ENCODE assay signal across 12 cellular contexts in the genomic region with DNA sequence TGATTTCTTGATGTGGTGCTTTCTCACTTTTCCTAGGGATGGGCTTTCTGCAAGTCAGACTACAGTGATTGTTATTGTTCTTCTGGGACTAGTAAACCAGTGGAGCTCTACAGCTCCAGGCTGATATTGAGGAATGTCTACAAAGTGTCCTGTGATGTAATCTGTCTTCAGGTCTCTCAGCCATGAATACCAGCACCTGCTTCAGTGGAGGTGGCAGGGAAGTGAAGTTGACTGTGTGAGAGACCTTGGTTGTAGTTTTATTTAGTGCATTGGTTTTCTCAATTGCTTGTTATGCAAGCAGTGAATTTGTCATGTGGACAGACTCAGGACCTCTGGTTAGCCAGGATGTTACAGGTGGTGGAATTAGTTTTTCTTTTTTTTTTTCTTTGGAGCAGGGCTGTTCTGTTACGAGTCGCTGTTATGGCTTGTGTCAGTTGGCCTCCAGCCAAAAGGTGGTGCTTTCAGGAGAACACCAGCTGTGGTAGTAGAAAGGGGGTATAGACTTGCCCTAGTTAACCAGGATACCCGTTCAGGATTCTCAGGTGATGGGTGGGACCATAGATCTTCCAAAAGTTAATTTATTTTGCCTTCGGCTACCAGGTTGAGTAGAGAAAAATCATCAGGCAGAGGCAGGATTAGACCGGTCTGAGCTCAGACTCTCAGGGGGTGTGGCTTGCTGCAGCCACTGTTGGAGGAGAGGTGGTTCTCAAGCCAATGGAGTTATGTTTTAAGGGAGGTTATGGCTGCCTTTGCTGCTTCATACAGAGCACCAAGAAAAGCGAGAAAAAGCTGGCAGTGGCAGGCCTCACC. TPM values are rescaled to one million over a fixed set of nuclear protein-coding genes. Genes with fewer than 3 reads are reported as not detected.
DNase-seq lines count a peak whose midpoint lies in the region; ATAC-seq and FAIRE-seq lines count a peak whose summit lies in the region.
"Had no signal": no experiment of that assay in that cellular context is flagged by ENCODE, and none has a peak within 500 bp of the region (broad histone marks: within the 10 kb centered on the region; RNA-seq: fewer than 3 reads in every experiment).

No MANE protein-coding gene starts in this region.

- H3K36me3 Mint-ChIP-seq in activated naive CD8-positive, alpha-beta T cell: peaks cover 16% of the 10 kb centered on the region
- H3K36me3 Mint-ChIP-seq in naive thymus-derived CD8-positive, alpha-beta T cell: peaks cover 0 to 28% (median 11%) of the 10 kb centered on the region in 3 donors

- H3K27ac Mint-ChIP-seq in activated naive CD8-positive, alpha-beta T cell: peak overlapping the region; percentile 66
- peak overlapping the region; percentile 64 to 94 (median 84) for H3K27ac Mint-ChIP-seq in naive thymus-derived CD8-positive, alpha-beta T cell
- H3K27ac Mint-ChIP-seq: memory B cell had no signal

- H3K9me3 Mint-ChIP-seq in activated naive CD8-positive, alpha-beta T cell (ENCODE audit: low read depth): no peaks in the 10 kb centered on the region
- peaks cover 0 to 31% (median 3%) of the 10 kb centered on the region in 9 donors for H3K9me3 Mint-ChIP-seq in naive thymus-derived CD8-positive, alpha-beta T cell

- H3K4me1 Mint-ChIP-seq in activated naive CD8-positive, alpha-beta T cell (ENCODE audit: low read depth): no peaks in the 10 kb centered on the region
- peaks cover 0 to 13% (median 4%) of the 10 kb centered on the region in 4 donors for H3K4me1 Mint-ChIP-seq in naive thymus-derived CD8-positive, alpha-beta T cell

- peaks cover 2% of the 10 kb centered on the region for H3K27me3 Mint-ChIP-seq in activated naive CD8-positive, alpha-beta T cell
- H3K27me3 Mint-ChIP-seq in naive thymus-derived CD8-positive, alpha-beta T cell: peaks cover 0 to 7% (median 0%) of the 10 kb centered on the region in 5 donors

- DNase-seq in Daoy (ENCODE audit: low read depth): peak; percentile 2
- DNase-seq in M059J (ENCODE audit: low read depth): peak; percentile 60
- DNase-seq in naive thymus-derived CD8-positive, alpha-beta T cell: peak in 6 of 10 donors; percentile 10 to 42 (median 30)
- DNase-seq in GM19238 (ENCODE audit: insufficient read length, low spot score): no peak
- DNase-seq in inferior parietal cortex (ENCODE audit: extremely low spot score): no peak
- DNase-seq in urothelium cell line (ENCODE audit: low spot score): no peak
- DNase-seq: central memory CD4-positive, alpha-beta T cell; DND-41; NCI-H1694 had no signal

- peak; percentile 88 to 94 for ATAC-seq in naive thymus-derived CD8-positive, alpha-beta T cell
- ATAC-seq in HG03354 (IDR thresholded peaks at IDR 0.05; ENCODE audit: poor library complexity, severe bottlenecking, unreplicated experiment): no peak

- POLR2A ChIA-PET in naive thymus-derived CD8-positive, alpha-beta T cell (lab: Charles Lee): interaction anchor here (0.6 to 3.0 kb wide), 5 partner anchors 8 to 64 kb away, joined by 3 to 17 read pairs (median 3); a partner anchor contains a TSS

- peak overlapping the region; percentile 47 for H3K4me3 Mint-ChIP-seq in activated naive CD8-positive, alpha-beta T cell
- H3K4me3 Mint-ChIP-seq in naive thymus-derived CD8-positive, alpha-beta T cell: peak overlapping the region; percentile 30 to 80 (median 65)
- H3K4me3 Mint-ChIP-seq: memory B cell had no signal

- FAIRE-seq in urothelium cell line (lab: Jason Lieb, UNC): no peak

RNA-seq across cellular contexts. Expression of a gene that starts 11.9 kb away (rescaled TPM):
- 15.4 and 19.8 TPM in 2 replicates for total RNA-seq in Daoy (2014; rRNA removed; shearing (Covaris generic))
- total RNA-seq in M059J (2014; rRNA removed; shearing (Covaris generic)): 17.0 and 25.3 TPM in 2 replicates
- 10 to 100 TPM; 41.7 to 44.5 TPM for total RNA-seq in naive thymus-derived CD8-positive, alpha-beta T cell
- 10 to 100 TPM; 16.3 to 18.5 (median 18.1) TPM for polyA plus RNA-seq in naive thymus-derived CD8-positive, alpha-beta T cell

RNA-seq across cellular contexts. Expression of a gene that starts 59.8 kb away (rescaled TPM):
- total RNA-seq in Daoy (2014; rRNA removed; shearing (Covaris generic)): 1.9 and 2.2 TPM in 2 replicates
- 1.1 and 3.1 TPM in 2 replicates for total RNA-seq in M059J (2014; rRNA removed; shearing (Covaris generic))
- 10 to 100 TPM in 1 of 2 experiments, 1 to 10 TPM in 1; 9.7 to 10.8 TPM for total RNA-seq in naive thymus-derived CD8-positive, alpha-beta T cell
- 1 to 10 TPM; 3.5 to 4.7 (median 4.7) TPM for polyA plus RNA-seq in naive thymus-derived CD8-positive, alpha-beta T cell

Comparison
In these comparisons a context has a peak if more than half of its experiments do, and no peak if none do; other contexts are left out.
1. DNase-seq: peak in Daoy (single experiment), M059J (single experiment) and naive thymus-derived CD8-positive, alpha-beta T cell (6 of 10); none in GM19238 (single experiment), inferior parietal cortex (single experiment) and urothelium cell line (single experiment).